In the genomic region with DNA sequence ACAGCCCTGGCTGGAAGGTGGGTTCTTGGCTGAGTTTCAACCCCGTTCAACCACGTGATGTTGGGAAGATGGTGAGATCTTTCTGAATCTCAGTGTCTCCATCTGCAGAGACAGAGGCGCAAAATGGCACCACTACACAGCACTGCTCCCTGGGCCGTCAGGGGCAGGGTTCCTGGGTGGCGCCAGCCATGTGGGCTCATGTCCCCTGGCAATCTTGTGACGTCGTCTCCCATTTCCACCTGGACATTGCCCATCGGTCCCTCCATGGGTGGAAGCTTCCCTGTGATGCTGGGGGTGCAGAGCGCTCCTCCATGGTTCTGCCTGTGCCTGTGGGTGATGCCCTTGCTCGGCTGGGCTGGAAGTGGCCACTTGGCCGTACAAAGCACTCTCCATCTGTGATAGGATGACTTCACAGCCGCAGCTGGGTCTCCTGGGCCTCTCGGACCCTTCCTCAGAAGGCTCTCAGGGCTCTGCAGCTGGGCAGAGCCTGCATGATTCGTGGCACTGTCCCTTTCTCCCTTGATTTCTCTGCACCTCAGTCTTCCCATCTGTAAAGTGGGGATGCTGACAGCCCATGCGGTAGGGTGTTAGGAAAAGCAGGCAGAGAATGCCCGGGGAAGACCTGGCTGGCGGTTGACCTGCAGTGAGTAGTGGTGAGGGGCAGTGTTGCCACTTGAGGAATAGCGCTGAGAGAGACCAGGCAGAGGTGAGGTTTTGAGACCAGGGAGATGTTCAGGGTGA, we compare ENCODE assay signal across 1 cellular context.
A peak's percentile ranks its signal among the peaks of the same experiment; 100 is the strongest.
TF ChIP-seq lines count a peak whose summit lies in the region.

No MANE protein-coding gene starts in this region.

TF ChIP-seq in HepG2, 621 proteins besides CTCF, POLR2A, EP300 and RAD21:
- no peak for TF ChIP-seq ELF1 (CRISPR knock-in tag; IDR thresholded peaks at IDR 0.05)
- no peak for TF ChIP-seq RBM22 (optimal IDR thresholded peaks at IDR 0.05; ENCODE audit: low read length)
- peak; percentile 68 for TF ChIP-seq ZNF629 (CRISPR knock-in tag; conservative IDR thresholded peaks at IDR 0.05)
